19 cellular contexts compared by ENCODE assay signal in genomic region chr10:77374189-77374656, GRCh38.
"Had no signal": no experiment of that assay in that cellular context is flagged by ENCODE, and none has a peak within 500 bp of the region (broad histone marks: within the 10 kb centered on the region; RNA-seq: fewer than 3 reads in every experiment).

No MANE protein-coding gene starts in this region.

- H3K4me1 ChIP-seq: lower lobe of right lung had no signal

- H3K27ac ChIP-seq: lower lobe of right lung, thyroid gland had no signal

- H3K27ac Mint-ChIP-seq: activated CD4-positive, alpha-beta T cell treated with anti-CD3 and anti-CD28 coated beads, Interleukin-2, amount 10 ng/mL, durations not matched to agents 7 days and 5 days; activated naive CD4-positive, alpha-beta T cell treated with anti-CD3 and anti-CD28 coated beads for 36 hours; activated naive CD8-positive, alpha-beta T cell treated with anti-CD3 and anti-CD28 coated beads, Interleukin-2, amount 50 U/mL, for 24 hours; progenitor cell of endocrine pancreas; stimulated activated effector memory CD8-positive, alpha-beta T cell treated with anti-CD3 and anti-CD28 coated beads, Interleukin-12 subunit alpha, Interleukin-12 subunit beta, amount 100 ng/mL, for 72 hours; T-helper 1 cell treated with Interleukin-12 subunit alpha and Interleukin-12 subunit beta and Interleukin-4 antibody, amounts not matched to agents 30 μg/mL and 1 μg/mL, for 36 hours had no signal

- H3K4me3 Mint-ChIP-seq: activated CD4-positive, alpha-beta T cell treated with anti-CD3 and anti-CD28 coated beads, Interleukin-2, amount 10 ng/mL, durations not matched to agents 7 days and 5 days; activated naive CD4-positive, alpha-beta T cell treated with anti-CD3 and anti-CD28 coated beads for 36 hours; activated naive CD8-positive, alpha-beta T cell treated with anti-CD3 and anti-CD28 coated beads, Interleukin-2, amount 50 U/mL, for 24 hours; activated T-cell treated with anti-CD3 and anti-CD28 coated beads, Interleukin-2, amount 50 U/mL, for 4 hours; neural crest cell; stimulated activated effector memory CD8-positive, alpha-beta T cell treated with anti-CD3 and anti-CD28 coated beads, Interleukin-12 subunit alpha, Interleukin-12 subunit beta, amount 100 ng/mL, for 72 hours; T-helper 1 cell treated with Interleukin-12 subunit alpha and Interleukin-12 subunit beta and Interleukin-4 antibody, amounts not matched to agents 30 μg/mL and 1 μg/mL, for 36 hours had no signal

- DNase-seq: activated CD4-positive, alpha-beta T cell treated with anti-CD3 and anti-CD28 coated beads, Interleukin-2, amount 10 ng/mL, durations not matched to agents 7 days and 5 days; activated CD8-positive, alpha-beta memory T cell treated with anti-CD3 and anti-CD28 coated beads, Interleukin-2, amount 50 U/mL, for 4 hours; activated naive CD4-positive, alpha-beta T cell treated with anti-CD3 and anti-CD28 coated beads for 36 hours; activated naive CD8-positive, alpha-beta T cell treated with anti-CD3 and anti-CD28 coated beads, Interleukin-2, amount 50 U/mL, for 24 hours; activated T-cell treated with anti-CD3 and anti-CD28 coated beads, Interleukin-2, amount 50 U/mL, for 4 hours; anterior cingulate cortex; cortex of kidney; esophagus squamous epithelium; lower lobe of right lung; right cardiac atrium; small intestine; stimulated activated CD4-positive, alpha-beta T cell treated with anti-CD3 and anti-CD28 coated beads, Interleukin-15, amount 100 ng/mL, for 24 hours; stimulated activated CD4-positive, alpha-beta T cell treated with anti-CD3 and anti-CD28 coated beads, Interleukin-2, amount 100 ng/mL, for 48 hours; thyroid gland had no signal

- H3K27me3 Mint-ChIP-seq: progenitor cell of endocrine pancreas had no signal

- H3K27me3 ChIP-seq: esophagus squamous epithelium, thyroid gland had no signal

- H3K9me3 Mint-ChIP-seq: activated naive CD4-positive, alpha-beta T cell treated with anti-CD3 and anti-CD28 coated beads for 36 hours; activated T-cell treated with anti-CD3 and anti-CD28 coated beads, Interleukin-2, amount 50 U/mL, for 4 hours had no signal

- H3K4me3 ChIP-seq: esophagus squamous epithelium, lower lobe of right lung, thyroid gland had no signal

- ATAC-seq: activated CD4-positive, CD25-positive, alpha-beta regulatory T cell treated with anti-CD3 and anti-CD28 coated beads, Interleukin-2, amount 50 U/mL, for 24 hours; activated naive CD8-positive, alpha-beta T cell treated with anti-CD3 and anti-CD28 coated beads, Interleukin-2, amount 50 U/mL, for 24 hours; activated T-cell treated with anti-CD3 and anti-CD28 coated beads, Interleukin-2, amount 50 U/mL, for 4 hours; lower lobe of right lung; right cardiac atrium; stimulated activated effector memory CD8-positive, alpha-beta T cell treated with anti-CD3 and anti-CD28 coated beads, Interleukin-12 subunit alpha, Interleukin-12 subunit beta, amount 100 ng/mL, for 72 hours had no signal

- H3K4me1 Mint-ChIP-seq: activated CD4-positive, alpha-beta T cell treated with anti-CD3 and anti-CD28 coated beads, Interleukin-2, amount 10 ng/mL, durations not matched to agents 7 days and 5 days; activated naive CD8-positive, alpha-beta T cell treated with anti-CD3 and anti-CD28 coated beads, Interleukin-2, amount 50 U/mL, for 24 hours; neural crest cell; stimulated activated effector memory CD8-positive, alpha-beta T cell treated with anti-CD3 and anti-CD28 coated beads, Interleukin-12 subunit alpha, Interleukin-12 subunit beta, amount 100 ng/mL, for 72 hours had no signal

- H3K36me3 ChIP-seq: esophagus squamous epithelium, lower lobe of right lung, thyroid gland had no signal

- H3K9me3 ChIP-seq: lower lobe of right lung, thyroid gland had no signal

- H3K36me3 Mint-ChIP-seq: stimulated activated effector memory CD8-positive, alpha-beta T cell treated with anti-CD3 and anti-CD28 coated beads, Interleukin-12 subunit alpha, Interleukin-12 subunit beta, amount 100 ng/mL, for 72 hours had no signal
